Comparison of ENCODE assay signal across 19 cellular contexts in the genomic region with DNA sequence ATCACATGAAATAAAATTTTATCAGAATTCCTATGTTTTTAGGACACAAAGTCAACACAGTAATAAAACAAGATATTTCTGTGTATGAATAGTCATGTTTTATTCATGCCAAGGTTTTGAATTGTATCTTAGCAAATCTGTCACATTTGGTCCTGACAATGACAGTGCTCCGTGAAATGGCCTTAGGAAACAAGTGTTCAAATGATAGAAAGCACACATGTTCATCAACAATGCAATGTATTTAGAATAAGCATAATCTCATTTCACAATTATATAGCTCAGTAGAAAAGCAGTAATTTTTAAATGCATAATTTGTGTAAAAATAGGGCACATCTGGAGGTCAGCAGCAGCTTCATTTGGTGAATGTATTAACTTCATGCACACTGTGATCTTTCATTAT.
"Had no signal": no experiment of that assay in that cellular context is flagged by ENCODE, and none has a peak within 500 bp of the region (broad histone marks: within the 10 kb centered on the region; RNA-seq: fewer than 3 reads in every experiment).

No MANE protein-coding gene starts in this region.

- DNase-seq: Kasumi-1, MM.1S, MV-4-11, NCI-H1048, NCI-H1105, NCI-H1417, NCI-H1436 treated with DMSO at 0.1 percent for 48 hours, NCI-H1694, NCI-H187 treated with DMSO at 0.1 percent for 48 hours, NCI-H2029 treated with DMSO at 0.1 percent for 48 hours, NCI-H2227 treated with DMSO at 0.1 percent for 48 hours, NCI-H524, NCI-H526 treated with DMSO at 0.1 percent for 48 hours, NCI-H774, PC-3, SHP77, SJCRH30 had no signal

- FAIRE-seq: HTR-8/SVneo, K562 had no signal
